8 cellular contexts compared by ENCODE assay signal in genomic region chr5:151296974-151297373, GRCh38. TPM values are rescaled to one million over a fixed set of nuclear protein-coding genes. Genes with fewer than 3 reads are reported as not detected.
"Had no signal": no experiment of that assay in that cellular context is flagged by ENCODE, and none has a peak within 500 bp of the region (broad histone marks: within the 10 kb centered on the region; RNA-seq: fewer than 3 reads in every experiment).

No MANE protein-coding gene starts in this region.

- H3K4me2 ChIP-seq: GM23338 had no signal

- DNase-seq: H9, HCEC 1CT had no signal

- H3K27ac Mint-ChIP-seq: GM23338, H9 had no signal

- H3K36me3 Mint-ChIP-seq: IgD-negative memory B cell had no signal

- FAIRE-seq: H1, H54, HepG2 had no signal

- H3K9me3 Mint-ChIP-seq: GM23338, H9, IgD-negative memory B cell had no signal

- ATAC-seq: GM23338, HepG2 had no signal

- H3K4me3 Mint-ChIP-seq: GM23338, H9, IgD-negative memory B cell had no signal

- H2AFZ ChIP-seq: GM23338 had no signal

- H3K4me3 ChIP-seq: GM23338 had no signal

RNA-seq across cellular contexts. Expression of gene SLC36A3, which starts 6.6 kb away (rescaled TPM):
- total RNA-seq: GM23338, H1, H9, HepG2, HT1080 had no signal
- polyA plus RNA-seq: GM23338, H1, HepG2, IgD-negative memory B cell had no signal

RNA-seq across cellular contexts. Expression of gene SLC36A2, which starts 50.4 kb away (rescaled TPM):
- total RNA-seq: GM23338, H1, HepG2, HT1080 had no signal
- polyA plus RNA-seq: IgD-negative memory B cell had no signal
